In genomic region chr6:149963462-149964242, GRCh38 we compare ENCODE assay signal across 8 cellular contexts. TPM values are rescaled to one million over a fixed set of nuclear protein-coding genes. Genes with fewer than 3 reads are reported as not detected.
DNase-seq lines count a peak whose midpoint lies in the region; ATAC-seq and TF ChIP-seq lines count a peak whose summit lies in the region.

A gene with protein sequence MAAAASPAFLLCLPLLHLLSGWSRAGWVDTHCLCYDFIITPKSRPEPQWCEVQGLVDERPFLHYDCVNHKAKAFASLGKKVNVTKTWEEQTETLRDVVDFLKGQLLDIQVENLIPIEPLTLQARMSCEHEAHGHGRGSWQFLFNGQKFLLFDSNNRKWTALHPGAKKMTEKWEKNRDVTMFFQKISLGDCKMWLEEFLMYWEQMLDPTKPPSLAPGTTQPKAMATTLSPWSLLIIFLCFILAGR (plus strand): TSS chr6:149963943. CDS start chr6:149964050, 107 bp downstream.

- ATAC-seq in CD4-positive, alpha-beta T cell (ENCODE audit: poor library complexity), result peak; percentile 71
- ATAC-seq in GM23338, result peak; percentile 72
- peak; percentile 75 to 77 for ATAC-seq in gastrocnemius medialis
- ATAC-seq in GM21528 (IDR thresholded peaks at IDR 0.05; ENCODE audit: low FRiP score, unreplicated experiment), result no peak

- H3K79me2 ChIP-seq in GM23338 (replicated peaks; ENCODE audit: insufficient read depth), result no peaks in the 10 kb centered on the region

- POLR2A ChIA-PET in CD4-positive, alpha-beta T cell (lab: Charles Lee), result no interaction called here

- DNase-seq in CD4-positive, alpha-beta T cell, result peak in 9 of 10 experiments; percentile 43 to 74 (median 59)
- DNase-seq in GM23338 (ENCODE audit: low spot score) (peak; percentile 92), NCI-H1436 (lab: John Stamatoyannopoulos, UW) (peak; percentile 56), T-helper 9 cell (peak; percentile 62), astrocyte of the cerebellum (ENCODE audit: low read depth) (peak; percentile 20), iPS DF 6.9 (ENCODE audit: low read depth, low spot score) (peak; percentile 67), gastrocnemius medialis (peak; percentile 46 to 70)

- no peak within 1 kb of the TSS for H3K27ac ChIP-seq in CD4-positive, alpha-beta T cell (ENCODE audit: low read depth, low read length)
- H3K27ac ChIP-seq in GM23338 (ENCODE audit: low read depth) (no peak within 1 kb of the TSS), iPS DF 6.9 (ENCODE audit: low read length) (no peak within 1 kb of the TSS), gastrocnemius medialis (no peak within 1 kb of the TSS)

- peaks cover 6% of the 10 kb centered on the region; the same call in 1 of the 2 replicates for H3K4me1 ChIP-seq in GM23338 (ENCODE audit: insufficient read depth)
- peaks cover 5% of the 10 kb centered on the region; the same call in 1 of the 2 replicates for H3K4me1 ChIP-seq in iPS DF 6.9 (ENCODE audit: control insufficient read depth, insufficient read depth, low read length)
- H3K4me1 ChIP-seq in gastrocnemius medialis, result peaks cover 15 to 24% of the 10 kb centered on the region in 2 donors

- H3K4me3 ChIP-seq in GM23338 (peak within 1 kb of the TSS; percentile 90), astrocyte of the cerebellum (ENCODE audit: low read depth, low read length) (peak within 1 kb of the TSS; percentile 35), iPS DF 6.9 (ENCODE audit: low read length) (peak within 1 kb of the TSS; percentile 44; the same call in 1 of the 2 replicates), gastrocnemius medialis (peak within 1 kb of the TSS; percentile 54 to 82 (median 56))

- H3K4me3 Mint-ChIP-seq in CD4-positive, alpha-beta T cell, result peak within 1 kb of the TSS; percentile 95
- peak within 1 kb of the TSS; percentile 83 for H3K4me3 Mint-ChIP-seq in GM23338

- H3K9me3 ChIP-seq in CD4-positive, alpha-beta T cell (ENCODE audit: control insufficient read depth, low read length), result no peaks in the 10 kb centered on the region
- H3K9me3 ChIP-seq in iPS DF 6.9 (ENCODE audit: control insufficient read depth, insufficient read depth, low read length), result no peaks in the 10 kb centered on the region
- no peaks in the 10 kb centered on the region for H3K9me3 ChIP-seq in gastrocnemius medialis

- H4K20me1 ChIP-seq in GM23338 (replicated peaks; ENCODE audit: insufficient read depth), result no peaks in the 10 kb centered on the region; the same call in 1 of the 2 replicates

- no CpG with 5 or more reads among the region's 57 CpGs for WGBS in iPS DF 6.9 (ENCODE audit: insufficient coverage, insufficient read length)

- H3K27me3 ChIP-seq in CD4-positive, alpha-beta T cell (ENCODE audit: control insufficient read depth, insufficient read depth, low read length), result peaks cover 65% of the 10 kb centered on the region
- H3K27me3 ChIP-seq in GM23338 (ENCODE audit: insufficient read depth) (peaks cover 100% of the 10 kb centered on the region), iPS DF 6.9 (ENCODE audit: control insufficient read depth, insufficient read depth, low read length) (peaks cover 69% of the 10 kb centered on the region), gastrocnemius medialis (peaks cover 49 to 73% (median 58%) of the 10 kb centered on the region in 3 donors)

- in situ Hi-C loops in astrocyte of the cerebellum (cut with HindIII; ENCODE audit: low sequenced_read_pairs), result no loop called here
- in situ Hi-C loops in gastrocnemius medialis (cut with MboI; ENCODE audit: low sequenced_read_pairs in 4 of 4), result no loop called here

- peak; percentile 39 to 68 for TF ChIP-seq POLR2A in gastrocnemius medialis (IDR thresholded peaks at IDR 0.05)

- H3K9me3 Mint-ChIP-seq in CD4-positive, alpha-beta T cell, result no peaks in the 10 kb centered on the region
- H3K9me3 Mint-ChIP-seq in GM23338, result peaks cover 9% of the 10 kb centered on the region

- intact Hi-C loops in CD4-positive, alpha-beta T cell (cut with DNase I, micrococcal nuclease), result loop anchor here in 1 of 2 experiments (5.0 kb wide), 1 partner anchor 44 kb away; no protein-coding TSS in a partner anchor
- intact Hi-C loops in gastrocnemius medialis (cut with DNase I; ENCODE audit: low total_unique reads), result no loop called here

- H3K36me3 ChIP-seq in GM23338 (ENCODE audit: insufficient read depth) (no peaks in the 10 kb centered on the region), iPS DF 6.9 (ENCODE audit: control insufficient read depth, insufficient read depth, low read length) (no peaks in the 10 kb centered on the region), gastrocnemius medialis (no peaks in the 10 kb centered on the region)

- H2AFZ ChIP-seq in GM23338, result peak within 1 kb of the TSS; percentile 96

- peak within 1 kb of the TSS; percentile 55 for H3K27ac Mint-ChIP-seq in CD4-positive, alpha-beta T cell
- peak within 1 kb of the TSS; percentile 96 for H3K27ac Mint-ChIP-seq in GM23338

- peaks cover 28% of the 10 kb centered on the region for H3K4me1 Mint-ChIP-seq in CD4-positive, alpha-beta T cell (ENCODE audit: low read depth)
- peaks cover 21% of the 10 kb centered on the region for H3K4me1 Mint-ChIP-seq in GM23338

- no peaks in the 10 kb centered on the region for H3K9me2 ChIP-seq in GM23338 (ENCODE audit: insufficient read depth)

- TF ChIP-seq CTCF in CD4-positive, alpha-beta T cell (IDR thresholded peaks at IDR 0.05), result no peak
- TF ChIP-seq CTCF in GM23338 (conservative IDR thresholded peaks at IDR 0.05; ENCODE audit: low read depth in 2 of 2) (no peak), astrocyte of the cerebellum (IDR thresholded peaks at IDR 0.05; ENCODE audit: low read depth, low read length, missing control alignments) (peak; percentile 13), gastrocnemius medialis (IDR thresholded peaks at IDR 0.05 in 4 of 5, conservative IDR thresholded peaks at IDR 0.05 in 1 of 5) (no peak)

- H3K27me3 Mint-ChIP-seq in CD4-positive, alpha-beta T cell, result peaks cover 97% of the 10 kb centered on the region
- H3K27me3 Mint-ChIP-seq in GM23338 (ENCODE audit: insufficient read depth, low read depth, poor library complexity), result peaks cover 95% of the 10 kb centered on the region

- CTCF ChIA-PET in CD4-positive, alpha-beta T cell (lab: Charles Lee), result no interaction called here

- H3F3A ChIP-seq in GM23338 (replicated peaks; ENCODE audit: low read depth), result no peaks in the 10 kb centered on the region; the same call in 1 of the 2 replicates

- peak within 1 kb of the TSS; percentile 98 for H3K4me2 ChIP-seq in GM23338

- no peaks in the 10 kb centered on the region for H3K36me3 Mint-ChIP-seq in CD4-positive, alpha-beta T cell (ENCODE audit: low read depth)
- no peaks in the 10 kb centered on the region for H3K36me3 Mint-ChIP-seq in GM23338 (ENCODE audit: low read depth)

TF ChIP-seq in GM23338, 12 proteins besides CTCF, POLR2A, EP300 and RAD21:
- TF ChIP-seq NANOG (IDR thresholded peaks at IDR 0.05; ENCODE audit: borderline replicate concordance), result no peak
- TF ChIP-seq POLR2AphosphoS5 (IDR thresholded peaks at IDR 0.05; ENCODE audit: low read depth), result peak; percentile 70
- peak; percentile 89 for TF ChIP-seq CREB1 (CRISPR knock-in tag; IDR thresholded peaks at IDR 0.05; ENCODE audit: low read depth)
- TF ChIP-seq EZH2phosphoT487 (IDR thresholded peaks at IDR 0.05; ENCODE audit: unreplicated experiment), result no peak
- TF ChIP-seq JUNB (IDR thresholded peaks at IDR 0.05; ENCODE audit: unreplicated experiment), result no peak
- TF ChIP-seq, protein P1, sequence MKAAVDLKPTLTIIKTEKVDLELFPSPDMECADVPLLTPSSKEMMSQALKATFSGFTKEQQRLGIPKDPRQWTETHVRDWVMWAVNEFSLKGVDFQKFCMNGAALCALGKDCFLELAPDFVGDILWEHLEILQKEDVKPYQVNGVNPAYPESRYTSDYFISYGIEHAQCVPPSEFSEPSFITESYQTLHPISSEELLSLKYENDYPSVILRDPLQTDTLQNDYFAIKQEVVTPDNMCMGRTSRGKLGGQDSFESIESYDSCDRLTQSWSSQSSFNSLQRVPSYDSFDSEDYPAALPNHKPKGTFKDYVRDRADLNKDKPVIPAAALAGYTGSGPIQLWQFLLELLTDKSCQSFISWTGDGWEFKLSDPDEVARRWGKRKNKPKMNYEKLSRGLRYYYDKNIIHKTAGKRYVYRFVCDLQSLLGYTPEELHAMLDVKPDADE (IDR thresholded peaks at IDR 0.05), result 0 out of 2 replicates have a peak, but pooled peaks have one; percentile 28
TF ChIP-seq in GM23338: peak in this region for 3.

RNA-seq across cellular contexts. Expression of the gene that starts here (rescaled TPM):
- under 1 TPM; 0.08 to 0.14 TPM for total RNA-seq in CD4-positive, alpha-beta T cell
- total RNA-seq in GM23338 (2014; rRNA removed; shearing (Covaris generic)), result 1.0 and 1.7 TPM in 2 replicates
- polyA plus RNA-seq in GM23338 (2016; fragmentation: Nextera tagmentation; extraction: Ambion mirVana), result 0.74 and 1.3 TPM in 2 replicates
- total RNA-seq in gastrocnemius medialis, result under 1 TPM in 1 of 4 donors, not detected in 3; 0.16 TPM

Comparison
In these comparisons a context has a peak if more than half of its experiments do, and no peak if none do; other contexts are left out.
1. Peak in DNase-seq and ATAC-seq in CD4-positive, alpha-beta T cell; RNA of the gene not detected or under 1 TPM.
2. Peak in DNase-seq, ATAC-seq and H3K4me3 ChIP-seq in gastrocnemius medialis; RNA of the gene not detected or under 1 TPM.
3. DNase-seq: peak in every context shown above with its lines; median percentile 92 in GM23338; 67 in iPS DF 6.9; 62 in T-helper 9 cell; 59 in CD4-positive, alpha-beta T cell; 58 in gastrocnemius medialis; 56 in NCI-H1436; 20 in astrocyte of the cerebellum.
4. H3K4me3 ChIP-seq: peak in every context shown above with its lines; median percentile 90 in GM23338; 56 in gastrocnemius medialis; 44 in iPS DF 6.9; 35 in astrocyte of the cerebellum.